ENCODE assay signal across 10 cellular contexts in the genomic region with DNA sequence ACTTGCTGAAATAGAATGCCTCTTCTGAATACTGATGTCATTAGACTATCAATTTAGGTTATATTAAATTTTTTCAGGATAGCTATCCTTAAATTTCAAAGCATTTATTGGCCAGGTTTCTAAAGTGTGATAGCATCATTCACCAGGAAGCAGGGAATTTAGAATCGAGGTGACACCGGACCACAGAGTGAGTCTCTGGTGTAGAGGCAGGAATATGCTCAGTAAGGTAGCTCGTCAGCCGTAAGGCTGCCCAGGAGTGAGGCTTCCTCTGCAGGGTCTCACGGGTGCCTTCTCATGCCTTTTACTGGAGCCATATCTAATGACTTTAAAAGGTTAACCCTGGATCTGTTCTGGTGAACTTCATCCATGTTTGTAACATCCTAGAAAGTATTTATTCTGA.
DNase-seq lines count a peak whose midpoint lies in the region; ATAC-seq and TF ChIP-seq lines count a peak whose summit lies in the region.
"Had no signal": no experiment of that assay in that cellular context is flagged by ENCODE, and none has a peak within 500 bp of the region (broad histone marks: within the 10 kb centered on the region; RNA-seq: fewer than 3 reads in every experiment).

No MANE protein-coding gene starts in this region.

- H3K27me3 Mint-ChIP-seq in activated naive CD8-positive, alpha-beta T cell treated with anti-CD3 and anti-CD28 coated beads for 36 hours = no peaks in the 10 kb centered on the region

- peak overlapping the region; percentile 48 for H3K4me3 Mint-ChIP-seq in activated naive CD8-positive, alpha-beta T cell treated with anti-CD3 and anti-CD28 coated beads for 36 hours

- H3K27me3 ChIP-seq in heart left ventricle (no peaks in the 10 kb centered on the region), upper lobe of left lung (no peaks in the 10 kb centered on the region)
- H3K27me3 ChIP-seq: BLaER1 had no signal

- H3K4me3 ChIP-seq in heart left ventricle = no peak overlapping the region
- H3K4me3 ChIP-seq in upper lobe of left lung = no peak overlapping the region
- H3K4me3 ChIP-seq: BLaER1 had no signal

- peak overlapping the region; percentile 86 for H3K27ac Mint-ChIP-seq in activated naive CD8-positive, alpha-beta T cell treated with anti-CD3 and anti-CD28 coated beads for 36 hours

- DNase-seq in heart left ventricle = no peak
- DNase-seq in left ventricle myocardium superior = no peak
- no peak for DNase-seq in activated naive CD8-positive, alpha-beta T cell treated with anti-CD3 and anti-CD28 coated beads for 36 hours
- DNase-seq in left lobe of liver (ENCODE audit: low spot score) = peak; percentile 42
- no peak for DNase-seq in upper lobe of left lung
- DNase-seq in central memory CD4-positive, alpha-beta T cell = no peak
- no peak for DNase-seq in COR-L47 (lab: John Stamatoyannopoulos, UW)
- DNase-seq in omental fat pad (ENCODE audit: low spot score) = no peak
- DNase-seq: immature natural killer cell had no signal

- H3K4me1 Mint-ChIP-seq in activated naive CD8-positive, alpha-beta T cell treated with anti-CD3 and anti-CD28 coated beads for 36 hours = peaks cover 75% of the 10 kb centered on the region

- H3K36me3 ChIP-seq in heart left ventricle (peaks cover 0 to 47% (median 2%) of the 10 kb centered on the region in 9 donors), upper lobe of left lung (peaks cover 0 to 44% (median 18%) of the 10 kb centered on the region in 4 donors)

- ATAC-seq in heart left ventricle (no peak), left ventricle myocardium superior (no peak), left lobe of liver (no peak), upper lobe of left lung (ENCODE audit: low FRiP score in 2 of 2) (no peak), omental fat pad (ENCODE audit: low FRiP score) (no peak)

- TF ChIP-seq EP300 in upper lobe of left lung (IDR thresholded peaks at IDR 0.05) = no peak

- intact Hi-C loops in heart left ventricle (cut with DNase I) = loop anchor here in 3 of 10 donors (5.0 to 10.0 kb wide), 3 partner anchors 93 to 400 kb away; no protein-coding TSS in a partner anchor
- intact Hi-C loops in left ventricle myocardium superior (cut with micrococcal nuclease) = no loop called here

- TF ChIP-seq CTCF in heart left ventricle (IDR thresholded peaks at IDR 0.05) = no peak
- TF ChIP-seq CTCF in upper lobe of left lung (IDR thresholded peaks at IDR 0.05) = no peak
- TF ChIP-seq CTCF in omental fat pad (IDR thresholded peaks at IDR 0.05) = no peak

- peaks cover 85% of the 10 kb centered on the region for H3K36me3 Mint-ChIP-seq in activated naive CD8-positive, alpha-beta T cell treated with anti-CD3 and anti-CD28 coated beads for 36 hours

- peak overlapping the region in 10 of 12 donors; percentile 35 to 81 (median 64) for H3K27ac ChIP-seq in heart left ventricle
- H3K27ac ChIP-seq in upper lobe of left lung = peak overlapping the region in 3 of 4 donors; percentile 72 to 76 (median 72)

- no peak for TF ChIP-seq POLR2A in heart left ventricle (IDR thresholded peaks at IDR 0.05)
- no peak for TF ChIP-seq POLR2A in upper lobe of left lung (IDR thresholded peaks at IDR 0.05)

- H3K9me3 ChIP-seq in heart left ventricle (no peaks in the 10 kb centered on the region), upper lobe of left lung (no peaks in the 10 kb centered on the region)
- H3K9me3 ChIP-seq: BLaER1 had no signal

- WGBS in heart left ventricle, 4 donors = 72 to 86% (median 81%) methylated on average over 5 of the region's 5 CpGs
- 74 to 81% methylated on average over 5 of the region's 5 CpGs for WGBS in upper lobe of left lung, 2 donors

- peaks cover 7 to 77% (median 48%) of the 10 kb centered on the region in 12 donors for H3K4me1 ChIP-seq in heart left ventricle
- H3K4me1 ChIP-seq in upper lobe of left lung = peaks cover 62 to 84% (median 72%) of the 10 kb centered on the region in 4 donors

- H3K9me3 Mint-ChIP-seq in activated naive CD8-positive, alpha-beta T cell treated with anti-CD3 and anti-CD28 coated beads for 36 hours = no peaks in the 10 kb centered on the region
- H3K9me3 Mint-ChIP-seq: immature natural killer cell had no signal
